Comparison of ENCODE assay signal across 8 cellular contexts in genomic region chr19:11849264-11849615, GRCh38. TPM values are rescaled to one million over a fixed set of nuclear protein-coding genes. Genes with fewer than 3 reads are reported as not detected.
DNase-seq lines count a peak whose midpoint lies in the region; ATAC-seq, FAIRE-seq and TF ChIP-seq lines count a peak whose summit lies in the region.

No MANE protein-coding gene starts in this region.

- H3K9me3 Mint-ChIP-seq in astrocyte (ENCODE audit: unreplicated experiment) = peaks cover 26% of the 10 kb centered on the region

- no peaks in the 10 kb centered on the region for H3K36me3 Mint-ChIP-seq in astrocyte (ENCODE audit: low read depth, unreplicated experiment)

- H3K27ac ChIP-seq in HL-60 (replicated peaks) (peak overlapping the region; percentile 89), astrocyte (ENCODE audit: low read depth, low read length) (no peak overlapping the region), lower lobe of right lung (peak overlapping the region; percentile 75), tibial nerve (peak overlapping the region; percentile 56 to 83 (median 78))

- no peak overlapping the region for H3K4me3 Mint-ChIP-seq in astrocyte (ENCODE audit: unreplicated experiment)

- peak overlapping the region; percentile 85 for H2AFZ ChIP-seq in astrocyte (ENCODE audit: low read depth, low read length)

- no peak for TF ChIP-seq EP300 in tibial nerve (IDR thresholded peaks at IDR 0.05)

- intact Hi-C loops in lower lobe of right lung (cut with DNase I) = no loop called here

- H3K4me3 ChIP-seq in GM12864 (ENCODE audit: low read depth, low read length) (peak overlapping the region; percentile 63), HL-60 (replicated peaks; ENCODE audit: insufficient read depth, low read length) (no peak overlapping the region), astrocyte (ENCODE audit: insufficient read depth, low read depth, low read length) (peak overlapping the region; percentile 55), lower lobe of right lung (peak overlapping the region; percentile 78), tibial nerve (peak overlapping the region; percentile 45 to 77 (median 65))

- H3K9me3 ChIP-seq in astrocyte (ENCODE audit: insufficient read depth, low read depth, low read length) = peaks cover 5% of the 10 kb centered on the region
- no peaks in the 10 kb centered on the region for H3K9me3 ChIP-seq in lower lobe of right lung
- H3K9me3 ChIP-seq in tibial nerve = peaks cover 0 to 4% (median 0%) of the 10 kb centered on the region in 4 donors

- peak overlapping the region; percentile 84 for H3K4me2 ChIP-seq in astrocyte (ENCODE audit: low read length)

- H3K4me1 Mint-ChIP-seq in astrocyte (ENCODE audit: low read depth, unreplicated experiment) = no peaks in the 10 kb centered on the region

- no peak overlapping the region for H3K27ac Mint-ChIP-seq in astrocyte (ENCODE audit: unreplicated experiment)

- peak overlapping the region; percentile 49 for H3K9ac ChIP-seq in astrocyte (ENCODE audit: low read length)

- TF ChIP-seq CTCF in GM12864 (IDR thresholded peaks at IDR 0.05; ENCODE audit: low read depth, low read length, missing control alignments) = no peak
- no peak for TF ChIP-seq CTCF in HL-60 (IDR thresholded peaks at IDR 0.05; ENCODE audit: insufficient read depth, low read length)
- no peak for TF ChIP-seq CTCF in astrocyte (IDR thresholded peaks at IDR 0.05; ENCODE audit: insufficient read depth, low read depth, low read length)
- no peak for TF ChIP-seq CTCF in lower lobe of right lung (IDR thresholded peaks at IDR 0.05)
- no peak for TF ChIP-seq CTCF in tibial nerve (IDR thresholded peaks at IDR 0.05)

- H3K27me3 ChIP-seq in HL-60 (ENCODE audit: insufficient read depth, poor library complexity, severe bottlenecking) (no peaks in the 10 kb centered on the region), astrocyte (ENCODE audit: insufficient read depth, low read length) (no peaks in the 10 kb centered on the region), lower lobe of right lung (ENCODE audit: low read depth) (no peaks in the 10 kb centered on the region), tibial nerve (no peaks in the 10 kb centered on the region)

- 7 to 9% methylated on average over 8 of the region's 8 CpGs for WGBS in tibial nerve, 2 donors

- DNase-seq in GM12864 (ENCODE audit: low read depth) (peak; percentile 7), HL-60 (ENCODE audit: low read depth in 1 of 2, low spot score in 1 of 2) (peak in 1 of 2 experiments; percentile 64), astrocyte (ENCODE audit: low read depth) (peak; percentile 4), lower lobe of right lung (no peak), tibial nerve (ENCODE audit: low spot score in 2 of 2) (no peak), UCSD-AML1 (lab: John Stamatoyannopoulos, UW; ENCODE audit: unreplicated experiment) (no peak), DMS153 (lab: John Stamatoyannopoulos, UW) (no peak), RPMI8226 (no peak)

- no peak for TF ChIP-seq POLR2A in tibial nerve (IDR thresholded peaks at IDR 0.05)

- peak; percentile 45 to 46 for ATAC-seq in lower lobe of right lung

- H3K4me1 ChIP-seq in astrocyte (ENCODE audit: insufficient read depth, low read length) = no peaks in the 10 kb centered on the region
- H3K4me1 ChIP-seq in lower lobe of right lung = peaks cover 18% of the 10 kb centered on the region
- peaks cover 0 to 18% (median 0%) of the 10 kb centered on the region in 4 donors for H3K4me1 ChIP-seq in tibial nerve

- H4K20me1 ChIP-seq in astrocyte (ENCODE audit: insufficient read depth, low read length) = no peaks in the 10 kb centered on the region

- no peaks in the 10 kb centered on the region for H3K79me2 ChIP-seq in astrocyte (ENCODE audit: insufficient read depth, low read length)

- no peak for FAIRE-seq in astrocyte (lab: Jason Lieb, UNC)

- H3K27me3 Mint-ChIP-seq in astrocyte (ENCODE audit: low read depth, unreplicated experiment) = no peaks in the 10 kb centered on the region

- no peaks in the 10 kb centered on the region for H3K36me3 ChIP-seq in astrocyte (ENCODE audit: insufficient read depth, low read length)
- no peaks in the 10 kb centered on the region for H3K36me3 ChIP-seq in lower lobe of right lung
- peaks cover 0 to 26% (median 0%) of the 10 kb centered on the region in 3 donors for H3K36me3 ChIP-seq in tibial nerve

RNA-seq across cellular contexts. Expression of gene ZNF439, which starts 0.7 kb away (rescaled TPM):
- total RNA-seq in astrocyte (not detected in 2 replicates), lower lobe of right lung (11.2 TPM), tibial nerve (10 to 100 TPM in 3 of 4 donors, 1 to 10 TPM in 1; 9.8 to 21.8 (median 14.1) TPM)

RNA-seq across cellular contexts. Expression of gene ZNF440, which starts 35.2 kb away (rescaled TPM):
- total RNA-seq in astrocyte = not detected in 2 replicates
- total RNA-seq in lower lobe of right lung = 21.7 TPM
- 10 to 100 TPM in 3 of 4 donors, 1 to 10 TPM in 1; 6.3 to 14.5 (median 10.2) TPM for total RNA-seq in tibial nerve

RNA-seq across cellular contexts. Expression of gene ZNF69, which starts 38.3 kb away (rescaled TPM):
- total RNA-seq in astrocyte (not detected in 2 replicates), lower lobe of right lung (12.2 TPM), tibial nerve (10 to 100 TPM in 1 of 4 donors, 1 to 10 TPM in 3; 9.8 to 10.2 (median 9.9) TPM)

RNA-seq across cellular contexts. Expression of gene ZNF491, which starts 50.9 kb away (rescaled TPM):
- total RNA-seq in astrocyte (not detected in 2 replicates), lower lobe of right lung (2.3 TPM), tibial nerve (1 to 10 TPM; 2.1 to 3.9 (median 2.8) TPM)

Comparison
In these comparisons a context has a peak if more than half of its experiments do, and no peak if none do; other contexts are left out.
1. DNase-seq: peak in GM12864 (single experiment) and astrocyte (single experiment); none in lower lobe of right lung (single experiment), tibial nerve (0 of 2), UCSD-AML1 (single experiment), DMS153 (single experiment) and RPMI8226 (single experiment).
2. RNA of gene ZNF439, which starts 0.7 kb away (total RNA-seq): 9.8 to 21.8 TPM in tibial nerve and 11.2 TPM in lower lobe of right lung (single experiment); not detected in astrocyte; every median in the first group is over 10 times any median in the second.
3. RNA of gene ZNF69, which starts 38.3 kb away (total RNA-seq): 12.2 TPM in lower lobe of right lung (single experiment) and 9.8 to 10.2 TPM in tibial nerve; not detected in astrocyte; every median in the first group is over 10 times any median in the second.